Comparison of ENCODE assay signal across 8 cellular contexts in the genomic region with DNA sequence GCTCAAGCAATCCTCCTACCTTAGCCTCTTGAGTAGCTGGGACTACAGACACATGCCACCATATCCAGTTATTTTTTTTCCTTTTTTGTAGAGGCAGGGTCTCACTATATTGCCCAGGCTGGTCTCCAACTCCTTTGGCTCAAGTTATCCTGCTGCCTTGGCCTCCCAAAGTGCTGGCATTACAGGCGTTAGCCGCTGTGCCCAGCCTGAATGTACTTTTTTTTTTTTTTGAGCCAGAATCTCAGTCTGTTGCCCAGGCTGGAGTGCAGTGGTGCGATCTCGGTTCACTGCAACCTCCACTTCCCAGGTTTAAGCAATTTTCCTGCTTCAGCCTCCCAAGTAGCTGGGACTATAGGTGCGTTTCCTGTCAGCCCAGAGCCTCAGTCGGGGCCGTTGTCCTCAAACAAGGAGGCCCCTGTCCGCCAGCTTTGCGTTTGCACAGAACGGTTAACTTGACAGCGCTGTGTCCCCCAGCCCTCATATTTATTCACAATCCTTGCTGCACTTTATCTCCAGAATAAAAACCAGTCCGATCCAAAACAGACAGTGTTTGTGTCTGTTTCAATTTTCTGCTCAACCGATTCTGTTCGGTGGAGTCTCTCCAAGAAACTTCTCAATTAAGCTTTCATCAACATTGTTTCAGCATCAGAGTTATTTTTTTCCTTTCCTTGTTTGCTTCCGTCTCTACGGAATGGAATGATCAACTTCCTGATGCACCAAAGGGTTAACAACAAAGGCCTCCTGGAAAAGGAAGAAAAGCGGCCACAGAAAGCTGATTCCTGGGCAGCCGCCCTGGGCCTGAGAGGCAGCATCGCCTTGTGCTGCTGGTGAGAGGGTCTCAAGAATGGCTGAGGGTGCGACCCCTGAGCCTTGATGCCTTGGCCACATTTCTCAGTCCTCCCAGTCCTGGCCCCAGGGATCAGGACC.
DNase-seq lines count a peak whose midpoint lies in the region; ATAC-seq, FAIRE-seq and TF ChIP-seq lines count a peak whose summit lies in the region.

No MANE protein-coding gene starts in this region.

- H4K20me1 ChIP-seq in DOHH2 (ENCODE audit: control insufficient read depth, insufficient read depth, low read depth, low read length): no peaks in the 10 kb centered on the region

- no peaks in the 10 kb centered on the region for H3K9me3 ChIP-seq in DOHH2 (ENCODE audit: control insufficient read depth, insufficient read depth, low read length)

- peaks cover 19 to 40% (median 29%) of the 10 kb centered on the region in 3 donors for H3K4me1 Mint-ChIP-seq in naive B cell

- peaks cover 0 to 3% (median 0%) of the 10 kb centered on the region in 7 donors for H3K9me3 Mint-ChIP-seq in naive B cell

- peak overlapping the region; percentile 73 to 98 (median 94) for H3K27ac Mint-ChIP-seq in naive B cell

- H3K4me1 ChIP-seq in DOHH2 (ENCODE audit: control insufficient read depth, low read length): peaks cover 42% of the 10 kb centered on the region

- H3K79me2 ChIP-seq in DOHH2 (ENCODE audit: control insufficient read depth, low read length): no peaks in the 10 kb centered on the region

- TF ChIP-seq CTCF in DOHH2 (IDR thresholded peaks at IDR 0.05; ENCODE audit: low read depth, low read length, poor library complexity, severe bottlenecking): no peak
- TF ChIP-seq CTCF in D721Med (IDR thresholded peaks at IDR 0.05; ENCODE audit: insufficient read depth, missing control alignments): no peak

- no peak overlapping the region for H3K27ac ChIP-seq in DOHH2 (ENCODE audit: low read depth, low read length)

- H3K27me3 ChIP-seq in DOHH2 (ENCODE audit: control insufficient read depth, low read length): peaks cover 16% of the 10 kb centered on the region

- H3F3A ChIP-seq in DOHH2 (ENCODE audit: control insufficient read depth, insufficient read depth): 0 out of 2 replicates have a peak, but pooled peaks cover 3% of the 10 kb centered on the region

- peaks cover 0 to 6% (median 0%) of the 10 kb centered on the region in 3 donors for H3K27me3 Mint-ChIP-seq in naive B cell

- no peaks in the 10 kb centered on the region for H3K36me3 Mint-ChIP-seq in naive B cell

- H3K4me3 ChIP-seq in DOHH2 (ENCODE audit: low read length): peak overlapping the region; percentile 83

- peak; percentile 33 for DNase-seq in NCI-H774 (lab: John Stamatoyannopoulos, UW)
- peak; percentile 33 for DNase-seq in dermis blood vessel endothelial cell
- no peak for DNase-seq in naive B cell
- no peak for DNase-seq in NCI-H2029 (lab: John Stamatoyannopoulos, UW)
- no peak for DNase-seq in D721Med (ENCODE audit: insufficient read length, low spot score)
- no peak for DNase-seq in NK-92 treated with Interleukin-12 subunit alpha and Interleukin-12 subunit beta, amount 100 ng/mL, for 24 hours (lab: John Stamatoyannopoulos, UW)

- no peaks in the 10 kb centered on the region for H3K9me2 ChIP-seq in DOHH2 (replicated peaks; ENCODE audit: control insufficient read depth, low read length)

- peak overlapping the region; percentile 80 to 97 (median 94) for H3K4me3 Mint-ChIP-seq in naive B cell

- H3K4me2 ChIP-seq in DOHH2 (ENCODE audit: low read length): peak overlapping the region; percentile 86

- ATAC-seq in naive B cell (ENCODE audit: low read depth in 2 of 2) (no peak), HG02981 (IDR thresholded peaks at IDR 0.05; ENCODE audit: unreplicated experiment) (no peak)

- H3K36me3 ChIP-seq in DOHH2 (ENCODE audit: control insufficient read depth, low read length): no peaks in the 10 kb centered on the region

- FAIRE-seq in D721Med (lab: Jason Lieb, UNC): no peak

Comparison
In these comparisons a context has a peak if more than half of its experiments do, and no peak if none do; other contexts are left out.
1. DNase-seq: peak in NCI-H774 (single experiment) and dermis blood vessel endothelial cell (single experiment); none in naive B cell (single experiment), NCI-H2029 (single experiment), D721Med (single experiment) and NK-92 treated with Interleukin-12 subunit alpha and Interleukin-12 subunit beta, amount 100 ng/mL, for 24 hours (single experiment).